8 cellular contexts compared by ENCODE assay signal in the genomic region with DNA sequence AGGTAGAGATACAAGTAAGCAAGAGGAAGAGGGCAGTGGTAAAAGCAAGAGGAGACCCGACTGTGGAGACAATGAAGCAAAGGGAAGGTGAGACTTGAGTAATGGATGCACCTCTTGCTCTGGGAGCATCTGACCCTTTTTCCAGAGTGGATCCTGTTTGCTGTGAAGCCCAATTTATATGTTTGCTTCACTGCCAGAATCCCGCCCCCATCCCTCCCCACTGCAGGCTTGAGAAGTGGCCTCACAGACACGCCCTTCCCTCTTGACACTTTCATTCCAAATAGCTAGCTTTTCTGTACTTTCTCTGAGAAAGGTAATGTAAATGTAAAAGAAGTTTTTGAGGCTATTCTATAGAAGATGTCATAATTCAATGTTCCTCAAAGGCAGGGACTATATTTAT. TPM values are rescaled to one million over a fixed set of nuclear protein-coding genes. Genes with fewer than 3 reads are reported as not detected.
A peak's percentile ranks its signal among the peaks of the same experiment; 100 is the strongest.
DNase-seq lines count a peak whose midpoint lies in the region; ATAC-seq, FAIRE-seq and TF ChIP-seq lines count a peak whose summit lies in the region.

No MANE protein-coding gene starts in this region.

- ATAC-seq in GM18873 (IDR thresholded peaks at IDR 0.05; ENCODE audit: low FRiP score, unreplicated experiment) = no peak
- no peak for ATAC-seq in GM21619 (IDR thresholded peaks at IDR 0.05; ENCODE audit: unreplicated experiment)

- H3K79me1 ChIP-seq in mesendoderm (ENCODE audit: low read length) = peaks cover 9% of the 10 kb centered on the region

- no peak overlapping the region for H3K18ac ChIP-seq in mesendoderm (ENCODE audit: low read length)

- no peak overlapping the region for H2BK120ac ChIP-seq in mesendoderm (ENCODE audit: low read depth, low read length)

- H3K27ac ChIP-seq in A673 (ENCODE audit: low read depth, low read length, poor library complexity, severe bottlenecking) = no peak overlapping the region
- H3K27ac ChIP-seq in mesendoderm (ENCODE audit: low read depth, low read length) = no peak overlapping the region

- intact Hi-C loops in A673 (cut with micrococcal nuclease; ENCODE audit: unreplicated experiment) = no loop called here

- H3K36me3 Mint-ChIP-seq in activated naive CD8-positive, alpha-beta T cell = peaks cover 3% of the 10 kb centered on the region

- H3K36me3 ChIP-seq in A673 (ENCODE audit: insufficient read depth, low read length, poor library complexity, severe bottlenecking) = peaks cover 10% of the 10 kb centered on the region
- H3K36me3 ChIP-seq in mesendoderm (ENCODE audit: control insufficient read depth, insufficient read depth, low read length) = no peaks in the 10 kb centered on the region

- H4K8ac ChIP-seq in mesendoderm (ENCODE audit: low read depth, low read length) = no peak overlapping the region

- peak overlapping the region; percentile 64 for H3K27ac Mint-ChIP-seq in activated naive CD8-positive, alpha-beta T cell

- no peak for FAIRE-seq in GM12891 (lab: Jason Lieb, UNC)

- TF ChIP-seq POLR2A in GM12891 (IDR thresholded peaks at IDR 0.05; ENCODE audit: low read depth, low read length) = no peak

- H3K4me1 Mint-ChIP-seq in activated naive CD8-positive, alpha-beta T cell (ENCODE audit: low read depth) = peaks cover 17% of the 10 kb centered on the region

- no peak overlapping the region for H2AK5ac ChIP-seq in mesendoderm (ENCODE audit: low read length)

- no peak overlapping the region for H2BK5ac ChIP-seq in mesendoderm (ENCODE audit: low read length)

- H3K4me1 ChIP-seq in A673 (ENCODE audit: insufficient read depth, low read length, poor library complexity, severe bottlenecking) = peaks cover 14% of the 10 kb centered on the region
- H3K4me1 ChIP-seq in mesendoderm (ENCODE audit: control insufficient read depth, low read depth, low read length) = peaks cover 2% of the 10 kb centered on the region

- CTCF ChIA-PET in A673 (lab: Charles Lee) = no interaction called here

- H3K56ac ChIP-seq in mesendoderm (ENCODE audit: low read length) = peak overlapping the region; percentile 64

- no peak overlapping the region for H3K23ac ChIP-seq in mesendoderm (ENCODE audit: low read length)

- TF ChIP-seq CTCF in A673 (conservative IDR thresholded peaks at IDR 0.05; ENCODE audit: low read depth, low read length) (no peak), HFF-Myc (IDR thresholded peaks at IDR 0.05; ENCODE audit: low read depth, low read length, missing control alignments) (no peak)

- H3K79me2 ChIP-seq in mesendoderm (ENCODE audit: control insufficient read depth, insufficient read depth, low read length) = peaks cover 4% of the 10 kb centered on the region

- H3K9me3 ChIP-seq in A673 (ENCODE audit: low read depth, low read length, poor library complexity, severe bottlenecking) = no peaks in the 10 kb centered on the region

- no peak overlapping the region for H3K4me2 ChIP-seq in mesendoderm (ENCODE audit: low read length)

- no peak overlapping the region for H3K9ac ChIP-seq in mesendoderm (ENCODE audit: low read length)

- DNase-seq in A673 (ENCODE audit: low spot score) (no peak), HFF-Myc (ENCODE audit: extremely low read depth, low read depth) (no peak), mesendoderm (peak; percentile 22), cerebellar nuclear complex (lab: John Stamatoyannopoulos, UW) (no peak), GM12891 (ENCODE audit: insufficient read length, low spot score) (no peak)

- H4K5ac ChIP-seq in mesendoderm (ENCODE audit: low read length) = no peak overlapping the region

- H2BK15ac ChIP-seq in mesendoderm (replicated peaks; ENCODE audit: low read depth) = no peak overlapping the region

- no peaks in the 10 kb centered on the region for H3K9me3 Mint-ChIP-seq in activated naive CD8-positive, alpha-beta T cell (ENCODE audit: low read depth)

- H3K4me3 Mint-ChIP-seq in activated naive CD8-positive, alpha-beta T cell = peak overlapping the region; percentile 99

- POLR2A ChIA-PET in A673 (lab: Charles Lee; ENCODE audit: low non-redundant PET) = no interaction called here

- no peak overlapping the region for H3K4ac ChIP-seq in mesendoderm (ENCODE audit: low read depth, low read length)

- H3K4me3 ChIP-seq in A673 (ENCODE audit: low read depth, low read length, poor library complexity, severe bottlenecking) (peak overlapping the region; percentile 77), HFF-Myc (replicated peaks; ENCODE audit: low read depth, low read length) (peak overlapping the region; percentile 60), mesendoderm (ENCODE audit: low read length) (no peak overlapping the region)

- no TSS peak for BruUV-seq in A673 (replicated peaks; lab: Mats Ljungman, UMichigan)

- H3K27me3 ChIP-seq in A673 (replicated peaks; ENCODE audit: insufficient read depth, low read depth, low read length, poor library complexity) (peaks cover 11% of the 10 kb centered on the region), mesendoderm (ENCODE audit: insufficient read depth, low read length, poor library complexity) (no peaks in the 10 kb centered on the region)

- peaks cover 5% of the 10 kb centered on the region for H3K27me3 Mint-ChIP-seq in activated naive CD8-positive, alpha-beta T cell

- no CpG with 5 or more reads among the region's 3 CpGs for WGBS in mesendoderm (ENCODE audit: extremely low coverage, insufficient coverage, low lambda C conversion rate)

TF ChIP-seq in GM12891, 5 proteins besides CTCF, POLR2A, EP300 and RAD21:
- TF ChIP-seq TAF1 (IDR thresholded peaks at IDR 0.05; ENCODE audit: low read depth, low read length) (no peak), POU2F2 (IDR thresholded peaks at IDR 0.05; ENCODE audit: low read depth, low read length) (no peak), PAX5 (IDR thresholded peaks at IDR 0.05; ENCODE audit: insufficient read depth, low read length, severe bottlenecking) (no peak), POLR2AphosphoS5 (IDR thresholded peaks at IDR 0.05; ENCODE audit: low read depth, low read length) (no peak), SPI1 (IDR thresholded peaks at IDR 0.05; ENCODE audit: low read depth, low read length) (no peak)

RNA-seq across cellular contexts. Expression of a gene that starts 0.7 kb away (rescaled TPM):
- 114 and 130 TPM in 2 replicates for total RNA-seq in A673 (2021)
- 21.3 TPM for polyA plus RNA-seq in mesendoderm (2013, experiment 1 of 2)
- 22.1 TPM for polyA plus RNA-seq in mesendoderm (2013, experiment 2 of 2)
- 63.7 TPM for polyA plus RNA-seq in GM12891 (2012; ENCODE audit: low read depth, missing spikeins)

RNA-seq across cellular contexts. Expression of a gene that starts 12.6 kb away (rescaled TPM):
- 39.4 and 41.6 TPM in 2 replicates for total RNA-seq in A673 (2021)
- polyA plus RNA-seq in mesendoderm (2013, experiment 1 of 2) = 18.3 TPM
- 18.3 TPM for polyA plus RNA-seq in mesendoderm (2013, experiment 2 of 2)
- 9.4 TPM for polyA plus RNA-seq in GM12891 (2012; ENCODE audit: low read depth, missing spikeins)

RNA-seq across cellular contexts. Expression of a gene that starts 38.8 kb away (rescaled TPM):
- 23.5 and 24.1 TPM in 2 replicates for total RNA-seq in A673 (2021)
- polyA plus RNA-seq in mesendoderm (2013, experiment 1 of 2) = 4.5 TPM
- 4.5 TPM for polyA plus RNA-seq in mesendoderm (2013, experiment 2 of 2)
- 17.0 TPM for polyA plus RNA-seq in GM12891 (2012; ENCODE audit: low read depth, missing spikeins)
